18 cellular contexts compared by ENCODE assay signal in genomic region chr22:49212002-49212401, GRCh38.
"Had no signal": no experiment of that assay in that cellular context is flagged by ENCODE, and none has a peak within 500 bp of the region (broad histone marks: within the 10 kb centered on the region; RNA-seq: fewer than 3 reads in every experiment).

No MANE protein-coding gene starts in this region.

- H3K9me3 ChIP-seq: body of pancreas, mucosa of descending colon, neutrophil, SJCRH30, testis had no signal

- H3K4me3 Mint-ChIP-seq: activated CD4-positive, alpha-beta T cell treated with anti-CD3 and anti-CD28 coated beads, Interleukin-2, amount 10 ng/mL, durations not matched to agents 24 days and 14 days; activated naive CD8-positive, alpha-beta T cell; activated T-cell treated with anti-CD3 and anti-CD28 coated beads, Interleukin-2, amount 50 U/mL, for 24 hours; naive thymus-derived CD8-positive, alpha-beta T cell; stimulated activated naive CD8-positive, alpha-beta T cell treated with anti-CD3 and anti-CD28 coated beads, Interleukin-15, Interleukin-2, amounts not matched to agents 100 ng/mL and 50 ng/mL, for 24 hours; T-helper 17 cell had no signal

- H3K27ac Mint-ChIP-seq: activated CD4-positive, alpha-beta T cell treated with anti-CD3 and anti-CD28 coated beads, Interleukin-2, amount 10 ng/mL, durations not matched to agents 24 days and 14 days; activated naive CD8-positive, alpha-beta T cell; activated T-cell treated with anti-CD3 and anti-CD28 coated beads, Interleukin-2, amount 50 U/mL, for 24 hours; naive thymus-derived CD8-positive, alpha-beta T cell; stimulated activated naive CD8-positive, alpha-beta T cell treated with anti-CD3 and anti-CD28 coated beads, Interleukin-15, Interleukin-2, amounts not matched to agents 100 ng/mL and 50 ng/mL, for 24 hours; T-helper 17 cell had no signal

- H3K4me1 ChIP-seq: body of pancreas, foreskin keratinocyte, SJCRH30, testis had no signal

- H3K4me1 Mint-ChIP-seq: activated CD4-positive, alpha-beta T cell treated with anti-CD3 and anti-CD28 coated beads, Interleukin-2, amount 10 ng/mL, durations not matched to agents 24 days and 14 days; naive thymus-derived CD8-positive, alpha-beta T cell; T-helper 17 cell had no signal

- ATAC-seq: body of pancreas; foreskin keratinocyte; mucosa of descending colon; naive thymus-derived CD8-positive, alpha-beta T cell; T-helper 17 cell had no signal

- H3K27ac ChIP-seq: body of pancreas, foreskin keratinocyte, neutrophil, SJCRH30, testis had no signal

- H3K27me3 Mint-ChIP-seq: activated CD4-positive, alpha-beta T cell treated with anti-CD3 and anti-CD28 coated beads, Interleukin-2, amount 10 ng/mL, durations not matched to agents 24 days and 14 days had no signal

- DNase-seq: activated CD4-positive, alpha-beta T cell treated with anti-CD3 and anti-CD28 coated beads, Interleukin-2, amount 10 ng/mL, durations not matched to agents 24 days and 14 days; amygdala; central memory CD4-positive, alpha-beta T cell; effector memory CD4-positive, alpha-beta T cell; foreskin keratinocyte; glutamatergic neuron; mammary epithelial cell; testis had no signal

- H3K27me3 ChIP-seq: body of pancreas, foreskin keratinocyte, neutrophil, testis had no signal

- H3K36me3 Mint-ChIP-seq: activated naive CD8-positive, alpha-beta T cell; naive thymus-derived CD8-positive, alpha-beta T cell had no signal

- H3K4me3 ChIP-seq: body of pancreas, mucosa of descending colon, SJCRH30, smooth muscle cell, testis had no signal

- H3K9me3 Mint-ChIP-seq: activated CD4-positive, alpha-beta T cell treated with anti-CD3 and anti-CD28 coated beads, Interleukin-2, amount 10 ng/mL, durations not matched to agents 24 days and 14 days; activated T-cell treated with anti-CD3 and anti-CD28 coated beads, Interleukin-2, amount 50 U/mL, for 24 hours; stimulated activated naive CD8-positive, alpha-beta T cell treated with anti-CD3 and anti-CD28 coated beads, Interleukin-15, Interleukin-2, amounts not matched to agents 100 ng/mL and 50 ng/mL, for 24 hours had no signal

- H3K36me3 ChIP-seq: neutrophil, SJCRH30 had no signal
